Comparison of ENCODE assay signal across 8 cellular contexts in genomic region chr18:48922801-48923730, GRCh38. TPM values are rescaled to one million over a fixed set of nuclear protein-coding genes. Genes with fewer than 3 reads are reported as not detected.
A peak's percentile ranks its signal among the peaks of the same experiment; 100 is the strongest.
DNase-seq lines count a peak whose midpoint lies in the region; ATAC-seq and TF ChIP-seq lines count a peak whose summit lies in the region.

No MANE protein-coding gene starts in this region.

- no peak for TF ChIP-seq POLR2A in testis (IDR thresholded peaks at IDR 0.05)

- peak; percentile 61 for ATAC-seq in left lung
- ATAC-seq in GM19023 (IDR thresholded peaks at IDR 0.05; ENCODE audit: unreplicated experiment): no peak

- dilution Hi-C loops in mammary epithelial cell (cut with HindIII; ENCODE audit: low sequenced_read_pairs): loop anchor here (5.0 kb wide), 1 partner anchor 89 kb away; no protein-coding TSS in a partner anchor

- WGBS in mammary epithelial cell (ENCODE audit: low coverage, missing lambda C conversion rate): 29% methylated on average over 9 of the region's 21 CpGs
- WGBS in testis, 2 donors: 44 to 49% methylated on average over 13 to 21 of the region's 21 CpGs

- in situ Hi-C loops in mammary epithelial cell (cut with MboI; ENCODE audit: low sequenced_read_pairs in 2 of 2): no loop called here

- peaks cover 33% of the 10 kb centered on the region for H3K4me1 ChIP-seq in mammary epithelial cell (ENCODE audit: insufficient read depth, low read length)
- peaks cover 64 to 92% of the 10 kb centered on the region in 2 donors for H3K4me1 ChIP-seq in left lung
- peaks cover 43% of the 10 kb centered on the region for H3K4me1 ChIP-seq in testis

- peak overlapping the region; percentile 33 for H2AFZ ChIP-seq in mammary epithelial cell (ENCODE audit: low read depth, low read length)

- CTCF ChIA-PET in mammary epithelial cell (lab: Charles Lee; ENCODE audit: low non-redundant PET): no interaction called here

- H3K27me3 ChIP-seq in mammary epithelial cell (ENCODE audit: insufficient read depth, low read length) (no peaks in the 10 kb centered on the region), left lung (no peaks in the 10 kb centered on the region), testis (no peaks in the 10 kb centered on the region)

- no peak overlapping the region for H3K9ac ChIP-seq in mammary epithelial cell (ENCODE audit: insufficient read depth, low read length)

- no TSS peak for BruUV-seq in mammary epithelial cell (replicated peaks; lab: Mats Ljungman, UMichigan)

- peak overlapping the region; percentile 68 for H3K4me2 ChIP-seq in mammary epithelial cell (ENCODE audit: insufficient read depth, low read depth, low read length)

- intact Hi-C loops in mammary epithelial cell (cut with micrococcal nuclease): no loop called here
- intact Hi-C loops in left lung (cut with DNase I): no loop called here
- intact Hi-C loops in testis (cut with DNase I; ENCODE audit: low total_unique reads): no loop called here

- H3K9me3 ChIP-seq in mammary epithelial cell (replicated peaks; ENCODE audit: insufficient read depth, low read length) (no peaks in the 10 kb centered on the region), left lung (no peaks in the 10 kb centered on the region), testis (no peaks in the 10 kb centered on the region)

- no peaks in the 10 kb centered on the region for H4K20me1 ChIP-seq in mammary epithelial cell (ENCODE audit: insufficient read depth, low read length)

- DNase-seq in ELR (ENCODE audit: low read depth) (peak; percentile 94), NCI-H69 (lab: John Stamatoyannopoulos, UW) (peak; percentile 74), mammary epithelial cell (peak; percentile 43), left lung (peak; percentile 80 to 90), testis (peak; percentile 55), iPS-NIHi7 (ENCODE audit: extremely low spot score) (no peak), DMS153 treated with DMSO at 0.1 percent for 48 hours (lab: John Stamatoyannopoulos, UW; ENCODE audit: unreplicated experiment) (no peak)

- TF ChIP-seq CTCF in mammary epithelial cell (conservative IDR thresholded peaks at IDR 0.05 in 1 of 2, IDR thresholded peaks at IDR 0.05 in 1 of 2; ENCODE audit: extremely low read depth in 1 of 2, insufficient read depth in 1 of 2, low read depth in 1 of 2, low read length in 2 of 2): no peak
- TF ChIP-seq CTCF in left lung (IDR thresholded peaks at IDR 0.05): no peak
- no peak for TF ChIP-seq CTCF in testis (IDR thresholded peaks at IDR 0.05)

- H3K36me3 ChIP-seq in mammary epithelial cell (ENCODE audit: insufficient read depth, low read length): peaks cover 9% of the 10 kb centered on the region
- H3K36me3 ChIP-seq in left lung: peaks cover 0 to 30% of the 10 kb centered on the region in 2 donors
- no peaks in the 10 kb centered on the region for H3K36me3 ChIP-seq in testis (ENCODE audit: low read depth, missing control alignments)

- H3K79me2 ChIP-seq in mammary epithelial cell (ENCODE audit: insufficient read depth, low read length): peaks cover 77% of the 10 kb centered on the region

- H3K27ac ChIP-seq in mammary epithelial cell (ENCODE audit: insufficient read depth, low read depth, low read length) (no peak overlapping the region), left lung (peak overlapping the region; percentile 73 to 76), testis (peak overlapping the region; percentile 26 to 64)

- H3K4me3 ChIP-seq in mammary epithelial cell (replicated peaks in 1 of 3; ENCODE audit: insufficient read depth in 1 of 3, low read depth in 2 of 3, low read length in 3 of 3) (peak overlapping the region in 2 of 3 experiments; percentile 15 to 26), left lung (peak overlapping the region in 1 of 2 donors; percentile 30), testis (no peak overlapping the region)

RNA-seq across cellular contexts. Expression of gene SMAD7, which starts 27.7 kb away (rescaled TPM):
- total RNA-seq in mammary epithelial cell: 10 to 100 TPM; 15.7 to 20.0 TPM
- polyA plus RNA-seq in mammary epithelial cell: 8.2 TPM
- 53.8 TPM for polyA minus RNA-seq in mammary epithelial cell
- total RNA-seq in left lung: 10 to 100 TPM; 43.3 to 46.3 TPM
- total RNA-seq in testis: 10 to 100 TPM in 1 of 2 donors, 1 to 10 TPM in 1; 9.8 to 14.6 TPM
- 7.5 TPM for polyA plus RNA-seq in testis (ENCODE audit: insufficient read depth, low read depth, low replicate concordance)

Comparison
In these comparisons a context has a peak if more than half of its experiments do, and no peak if none do; other contexts are left out.
1. DNase-seq: peak in ELR (single experiment), NCI-H69 (single experiment), mammary epithelial cell (single experiment), left lung (2 of 2) and testis (single experiment); none in iPS-NIHi7 (single experiment) and DMS153 treated with DMSO at 0.1 percent for 48 hours (single experiment).
2. H3K4me3 ChIP-seq: peak in mammary epithelial cell (2 of 3); none in testis (0 of 2).